Comparison of ENCODE assay signal across 1 cellular context in the genomic region with DNA sequence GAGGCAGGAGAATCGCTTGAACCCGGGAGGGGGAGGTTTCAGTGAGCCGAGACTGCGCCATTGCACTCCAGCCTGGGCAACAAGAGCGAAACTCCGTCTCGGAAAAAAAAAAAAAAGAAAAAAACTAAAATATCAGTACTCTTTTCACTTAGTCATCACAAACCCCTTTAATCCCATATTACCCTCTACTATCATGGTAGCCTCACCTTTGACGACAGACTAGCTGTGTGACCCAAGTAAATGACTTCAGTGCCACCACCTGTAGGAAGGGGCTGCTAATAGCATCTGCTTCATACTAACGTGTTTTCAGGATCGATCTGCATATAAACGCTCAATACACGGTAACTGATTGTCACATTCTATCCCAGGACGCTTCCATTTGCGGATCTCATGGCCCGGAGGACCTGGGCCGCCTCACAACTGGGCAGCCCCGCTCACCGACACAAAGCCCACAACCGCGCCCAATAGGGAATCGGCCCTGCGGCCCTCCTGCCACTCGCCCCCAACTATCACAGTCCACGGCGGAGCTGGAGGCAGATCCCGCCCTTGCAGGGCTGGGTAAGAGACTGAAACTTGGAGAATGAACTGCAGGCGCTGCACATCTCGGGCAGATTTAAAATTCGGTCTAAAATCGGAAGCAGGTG.
A peak's percentile ranks its signal among the peaks of the same experiment; 100 is the strongest.
TF ChIP-seq lines count a peak whose summit lies in the region.

No MANE protein-coding gene starts in this region.

TF ChIP-seq in HepG2, 621 proteins besides CTCF, POLR2A, EP300 and RAD21 (continued from another document and continues in another):
- TF ChIP-seq, protein P1, sequence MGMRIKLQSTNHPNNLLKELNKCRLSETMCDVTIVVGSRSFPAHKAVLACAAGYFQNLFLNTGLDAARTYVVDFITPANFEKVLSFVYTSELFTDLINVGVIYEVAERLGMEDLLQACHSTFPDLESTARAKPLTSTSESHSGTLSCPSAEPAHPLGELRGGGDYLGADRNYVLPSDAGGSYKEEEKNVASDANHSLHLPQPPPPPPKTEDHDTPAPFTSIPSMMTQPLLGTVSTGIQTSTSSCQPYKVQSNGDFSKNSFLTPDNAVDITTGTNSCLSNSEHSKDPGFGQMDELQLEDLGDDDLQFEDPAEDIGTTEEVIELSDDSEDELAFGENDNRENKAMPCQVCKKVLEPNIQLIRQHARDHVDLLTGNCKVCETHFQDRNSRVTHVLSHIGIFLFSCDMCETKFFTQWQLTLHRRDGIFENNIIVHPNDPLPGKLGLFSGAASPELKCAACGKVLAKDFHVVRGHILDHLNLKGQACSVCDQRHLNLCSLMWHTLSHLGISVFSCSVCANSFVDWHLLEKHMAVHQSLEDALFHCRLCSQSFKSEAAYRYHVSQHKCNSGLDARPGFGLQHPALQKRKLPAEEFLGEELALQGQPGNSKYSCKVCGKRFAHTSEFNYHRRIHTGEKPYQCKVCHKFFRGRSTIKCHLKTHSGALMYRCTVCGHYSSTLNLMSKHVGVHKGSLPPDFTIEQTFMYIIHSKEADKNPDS (CRISPR knock-in tag; IDR thresholded peaks at IDR 0.05) = no peak; the same call in 1 of the 2 replicates
- TF ChIP-seq MTA3 (CRISPR knock-in tag; IDR thresholded peaks at IDR 0.05) (no peak), HDAC2 (CRISPR knock-in tag; IDR thresholded peaks at IDR 0.05) (no peak), ZIK1 (CRISPR knock-in tag; IDR thresholded peaks at IDR 0.05; ENCODE audit: borderline replicate concordance, low read depth) (0 out of 2 replicates have a peak, but pooled peaks have one; percentile 6), ZNF614 (CRISPR knock-in tag; IDR thresholded peaks at IDR 0.05; ENCODE audit: borderline replicate concordance) (no peak), MED8 (CRISPR knock-in tag; IDR thresholded peaks at IDR 0.05; ENCODE audit: insufficient replicate concordance) (peak; percentile 57), POLR2G (IDR thresholded peaks at IDR 0.05; ENCODE audit: low read depth, low read length) (no peak), ZNF251 (CRISPR knock-in tag; IDR thresholded peaks at IDR 0.05) (no peak), ZMYM4 (CRISPR knock-in tag; IDR thresholded peaks at IDR 0.05) (no peak), RXRB (CRISPR knock-in tag; IDR thresholded peaks at IDR 0.05; ENCODE audit: borderline replicate concordance) (no peak), DNMT1 (CRISPR knock-in tag; IDR thresholded peaks at IDR 0.05) (no peak), ZFP37 (CRISPR knock-in tag; IDR thresholded peaks at IDR 0.05; ENCODE audit: borderline replicate concordance) (peak; percentile 90; the same call in 1 of the 2 replicates), NCOA2 (CRISPR knock-in tag; IDR thresholded peaks at IDR 0.05) (no peak), ZNF780A (CRISPR knock-in tag; IDR thresholded peaks at IDR 0.05) (no peak), SP4 (CRISPR knock-in tag; IDR thresholded peaks at IDR 0.05) (no peak), ZNF33B (CRISPR knock-in tag; IDR thresholded peaks at IDR 0.05) (0 out of 2 replicates have a peak, but pooled peaks have one; percentile 25), ZNF10 (CRISPR knock-in tag; IDR thresholded peaks at IDR 0.05; ENCODE audit: borderline replicate concordance, low read depth) (no peak), EEA1 (CRISPR knock-in tag; IDR thresholded peaks at IDR 0.05; ENCODE audit: borderline replicate concordance) (no peak)
- TF ChIP-seq, protein P2, sequence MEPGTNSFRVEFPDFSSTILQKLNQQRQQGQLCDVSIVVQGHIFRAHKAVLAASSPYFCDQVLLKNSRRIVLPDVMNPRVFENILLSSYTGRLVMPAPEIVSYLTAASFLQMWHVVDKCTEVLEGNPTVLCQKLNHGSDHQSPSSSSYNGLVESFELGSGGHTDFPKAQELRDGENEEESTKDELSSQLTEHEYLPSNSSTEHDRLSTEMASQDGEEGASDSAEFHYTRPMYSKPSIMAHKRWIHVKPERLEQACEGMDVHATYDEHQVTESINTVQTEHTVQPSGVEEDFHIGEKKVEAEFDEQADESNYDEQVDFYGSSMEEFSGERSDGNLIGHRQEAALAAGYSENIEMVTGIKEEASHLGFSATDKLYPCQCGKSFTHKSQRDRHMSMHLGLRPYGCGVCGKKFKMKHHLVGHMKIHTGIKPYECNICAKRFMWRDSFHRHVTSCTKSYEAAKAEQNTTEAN (CRISPR knock-in tag; conservative IDR thresholded peaks at IDR 0.05) = no peak
- TF ChIP-seq, protein P3, sequence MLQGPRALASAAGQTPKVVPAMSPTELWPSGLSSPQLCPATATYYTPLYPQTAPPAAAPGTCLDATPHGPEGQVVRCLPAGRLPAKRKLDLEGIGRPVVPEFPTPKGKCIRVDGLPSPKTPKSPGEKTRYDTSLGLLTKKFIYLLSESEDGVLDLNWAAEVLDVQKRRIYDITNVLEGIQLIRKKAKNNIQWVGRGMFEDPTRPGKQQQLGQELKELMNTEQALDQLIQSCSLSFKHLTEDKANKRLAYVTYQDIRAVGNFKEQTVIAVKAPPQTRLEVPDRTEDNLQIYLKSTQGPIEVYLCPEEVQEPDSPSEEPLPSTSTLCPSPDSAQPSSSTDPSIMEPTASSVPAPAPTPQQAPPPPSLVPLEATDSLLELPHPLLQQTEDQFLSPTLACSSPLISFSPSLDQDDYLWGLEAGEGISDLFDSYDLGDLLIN (CRISPR knock-in tag; IDR thresholded peaks at IDR 0.05; ENCODE audit: borderline replicate concordance) = peak; percentile 75; the same call in 1 of the 2 replicates
- TF ChIP-seq, protein P4, sequence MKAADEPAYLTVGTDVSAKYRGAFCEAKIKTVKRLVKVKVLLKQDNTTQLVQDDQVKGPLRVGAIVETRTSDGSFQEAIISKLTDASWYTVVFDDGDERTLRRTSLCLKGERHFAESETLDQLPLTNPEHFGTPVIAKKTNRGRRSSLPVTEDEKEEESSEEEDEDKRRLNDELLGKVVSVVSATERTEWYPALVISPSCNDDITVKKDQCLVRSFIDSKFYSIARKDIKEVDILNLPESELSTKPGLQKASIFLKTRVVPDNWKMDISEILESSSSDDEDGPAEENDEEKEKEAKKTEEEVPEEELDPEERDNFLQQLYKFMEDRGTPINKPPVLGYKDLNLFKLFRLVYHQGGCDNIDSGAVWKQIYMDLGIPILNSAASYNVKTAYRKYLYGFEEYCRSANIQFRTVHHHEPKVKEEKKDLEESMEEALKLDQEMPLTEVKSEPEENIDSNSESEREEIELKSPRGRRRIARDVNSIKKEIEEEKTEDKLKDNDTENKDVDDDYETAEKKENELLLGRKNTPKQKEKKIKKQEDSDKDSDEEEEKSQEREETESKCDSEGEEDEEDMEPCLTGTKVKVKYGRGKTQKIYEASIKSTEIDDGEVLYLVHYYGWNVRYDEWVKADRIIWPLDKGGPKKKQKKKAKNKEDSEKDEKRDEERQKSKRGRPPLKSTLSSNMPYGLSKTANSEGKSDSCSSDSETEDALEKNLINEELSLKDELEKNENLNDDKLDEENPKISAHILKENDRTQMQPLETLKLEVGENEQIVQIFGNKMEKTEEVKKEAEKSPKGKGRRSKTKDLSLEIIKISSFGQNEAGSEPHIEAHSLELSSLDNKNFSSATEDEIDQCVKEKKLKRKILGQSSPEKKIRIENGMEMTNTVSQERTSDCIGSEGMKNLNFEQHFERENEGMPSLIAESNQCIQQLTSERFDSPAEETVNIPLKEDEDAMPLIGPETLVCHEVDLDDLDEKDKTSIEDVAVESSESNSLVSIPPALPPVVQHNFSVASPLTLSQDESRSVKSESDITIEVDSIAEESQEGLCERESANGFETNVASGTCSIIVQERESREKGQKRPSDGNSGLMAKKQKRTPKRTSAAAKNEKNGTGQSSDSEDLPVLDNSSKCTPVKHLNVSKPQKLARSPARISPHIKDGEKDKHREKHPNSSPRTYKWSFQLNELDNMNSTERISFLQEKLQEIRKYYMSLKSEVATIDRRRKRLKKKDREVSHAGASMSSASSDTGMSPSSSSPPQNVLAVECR (CRISPR knock-in tag; IDR thresholded peaks at IDR 0.05; ENCODE audit: borderline replicate concordance) = 0 out of 2 replicates have a peak, but pooled peaks have one; percentile 2
- TF ChIP-seq, protein P5, sequence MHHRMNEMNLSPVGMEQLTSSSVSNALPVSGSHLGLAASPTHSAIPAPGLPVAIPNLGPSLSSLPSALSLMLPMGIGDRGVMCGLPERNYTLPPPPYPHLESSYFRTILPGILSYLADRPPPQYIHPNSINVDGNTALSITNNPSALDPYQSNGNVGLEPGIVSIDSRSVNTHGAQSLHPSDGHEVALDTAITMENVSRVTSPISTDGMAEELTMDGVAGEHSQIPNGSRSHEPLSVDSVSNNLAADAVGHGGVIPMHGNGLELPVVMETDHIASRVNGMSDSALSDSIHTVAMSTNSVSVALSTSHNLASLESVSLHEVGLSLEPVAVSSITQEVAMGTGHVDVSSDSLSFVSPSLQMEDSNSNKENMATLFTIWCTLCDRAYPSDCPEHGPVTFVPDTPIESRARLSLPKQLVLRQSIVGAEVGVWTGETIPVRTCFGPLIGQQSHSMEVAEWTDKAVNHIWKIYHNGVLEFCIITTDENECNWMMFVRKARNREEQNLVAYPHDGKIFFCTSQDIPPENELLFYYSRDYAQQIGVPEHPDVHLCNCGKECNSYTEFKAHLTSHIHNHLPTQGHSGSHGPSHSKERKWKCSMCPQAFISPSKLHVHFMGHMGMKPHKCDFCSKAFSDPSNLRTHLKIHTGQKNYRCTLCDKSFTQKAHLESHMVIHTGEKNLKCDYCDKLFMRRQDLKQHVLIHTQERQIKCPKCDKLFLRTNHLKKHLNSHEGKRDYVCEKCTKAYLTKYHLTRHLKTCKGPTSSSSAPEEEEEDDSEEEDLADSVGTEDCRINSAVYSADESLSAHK (CRISPR knock-in tag; IDR thresholded peaks at IDR 0.05; ENCODE audit: borderline replicate concordance) = no peak
- TF ChIP-seq, protein P6, sequence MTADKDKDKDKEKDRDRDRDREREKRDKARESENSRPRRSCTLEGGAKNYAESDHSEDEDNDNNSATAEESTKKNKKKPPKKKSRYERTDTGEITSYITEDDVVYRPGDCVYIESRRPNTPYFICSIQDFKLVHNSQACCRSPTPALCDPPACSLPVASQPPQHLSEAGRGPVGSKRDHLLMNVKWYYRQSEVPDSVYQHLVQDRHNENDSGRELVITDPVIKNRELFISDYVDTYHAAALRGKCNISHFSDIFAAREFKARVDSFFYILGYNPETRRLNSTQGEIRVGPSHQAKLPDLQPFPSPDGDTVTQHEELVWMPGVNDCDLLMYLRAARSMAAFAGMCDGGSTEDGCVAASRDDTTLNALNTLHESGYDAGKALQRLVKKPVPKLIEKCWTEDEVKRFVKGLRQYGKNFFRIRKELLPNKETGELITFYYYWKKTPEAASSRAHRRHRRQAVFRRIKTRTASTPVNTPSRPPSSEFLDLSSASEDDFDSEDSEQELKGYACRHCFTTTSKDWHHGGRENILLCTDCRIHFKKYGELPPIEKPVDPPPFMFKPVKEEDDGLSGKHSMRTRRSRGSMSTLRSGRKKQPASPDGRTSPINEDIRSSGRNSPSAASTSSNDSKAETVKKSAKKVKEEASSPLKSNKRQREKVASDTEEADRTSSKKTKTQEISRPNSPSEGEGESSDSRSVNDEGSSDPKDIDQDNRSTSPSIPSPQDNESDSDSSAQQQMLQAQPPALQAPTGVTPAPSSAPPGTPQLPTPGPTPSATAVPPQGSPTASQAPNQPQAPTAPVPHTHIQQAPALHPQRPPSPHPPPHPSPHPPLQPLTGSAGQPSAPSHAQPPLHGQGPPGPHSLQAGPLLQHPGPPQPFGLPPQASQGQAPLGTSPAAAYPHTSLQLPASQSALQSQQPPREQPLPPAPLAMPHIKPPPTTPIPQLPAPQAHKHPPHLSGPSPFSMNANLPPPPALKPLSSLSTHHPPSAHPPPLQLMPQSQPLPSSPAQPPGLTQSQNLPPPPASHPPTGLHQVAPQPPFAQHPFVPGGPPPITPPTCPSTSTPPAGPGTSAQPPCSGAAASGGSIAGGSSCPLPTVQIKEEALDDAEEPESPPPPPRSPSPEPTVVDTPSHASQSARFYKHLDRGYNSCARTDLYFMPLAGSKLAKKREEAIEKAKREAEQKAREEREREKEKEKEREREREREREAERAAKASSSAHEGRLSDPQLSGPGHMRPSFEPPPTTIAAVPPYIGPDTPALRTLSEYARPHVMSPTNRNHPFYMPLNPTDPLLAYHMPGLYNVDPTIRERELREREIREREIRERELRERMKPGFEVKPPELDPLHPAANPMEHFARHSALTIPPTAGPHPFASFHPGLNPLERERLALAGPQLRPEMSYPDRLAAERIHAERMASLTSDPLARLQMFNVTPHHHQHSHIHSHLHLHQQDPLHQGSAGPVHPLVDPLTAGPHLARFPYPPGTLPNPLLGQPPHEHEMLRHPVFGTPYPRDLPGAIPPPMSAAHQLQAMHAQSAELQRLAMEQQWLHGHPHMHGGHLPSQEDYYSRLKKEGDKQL (CRISPR knock-in tag; IDR thresholded peaks at IDR 0.05; ENCODE audit: low read depth) = no peak
- TF ChIP-seq, protein P7, sequence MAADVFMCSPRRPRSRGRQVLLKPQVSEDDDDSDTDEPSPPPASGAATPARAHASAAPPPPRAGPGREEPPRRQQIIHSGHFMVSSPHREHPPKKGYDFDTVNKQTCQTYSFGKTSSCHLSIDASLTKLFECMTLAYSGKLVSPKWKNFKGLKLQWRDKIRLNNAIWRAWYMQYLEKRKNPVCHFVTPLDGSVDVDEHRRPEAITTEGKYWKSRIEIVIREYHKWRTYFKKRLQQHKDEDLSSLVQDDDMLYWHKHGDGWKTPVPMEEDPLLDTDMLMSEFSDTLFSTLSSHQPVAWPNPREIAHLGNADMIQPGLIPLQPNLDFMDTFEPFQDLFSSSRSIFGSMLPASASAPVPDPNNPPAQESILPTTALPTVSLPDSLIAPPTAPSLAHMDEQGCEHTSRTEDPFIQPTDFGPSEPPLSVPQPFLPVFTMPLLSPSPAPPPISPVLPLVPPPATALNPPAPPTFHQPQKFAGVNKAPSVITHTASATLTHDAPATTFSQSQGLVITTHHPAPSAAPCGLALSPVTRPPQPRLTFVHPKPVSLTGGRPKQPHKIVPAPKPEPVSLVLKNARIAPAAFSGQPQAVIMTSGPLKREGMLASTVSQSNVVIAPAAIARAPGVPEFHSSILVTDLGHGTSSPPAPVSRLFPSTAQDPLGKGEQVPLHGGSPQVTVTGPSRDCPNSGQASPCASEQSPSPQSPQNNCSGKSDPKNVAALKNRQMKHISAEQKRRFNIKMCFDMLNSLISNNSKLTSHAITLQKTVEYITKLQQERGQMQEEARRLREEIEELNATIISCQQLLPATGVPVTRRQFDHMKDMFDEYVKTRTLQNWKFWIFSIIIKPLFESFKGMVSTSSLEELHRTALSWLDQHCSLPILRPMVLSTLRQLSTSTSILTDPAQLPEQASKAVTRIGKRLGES (CRISPR knock-in tag; IDR thresholded peaks at IDR 0.05; ENCODE audit: borderline replicate concordance) = peak; percentile 55; the same call in 1 of the 2 replicates
- TF ChIP-seq, protein P8, sequence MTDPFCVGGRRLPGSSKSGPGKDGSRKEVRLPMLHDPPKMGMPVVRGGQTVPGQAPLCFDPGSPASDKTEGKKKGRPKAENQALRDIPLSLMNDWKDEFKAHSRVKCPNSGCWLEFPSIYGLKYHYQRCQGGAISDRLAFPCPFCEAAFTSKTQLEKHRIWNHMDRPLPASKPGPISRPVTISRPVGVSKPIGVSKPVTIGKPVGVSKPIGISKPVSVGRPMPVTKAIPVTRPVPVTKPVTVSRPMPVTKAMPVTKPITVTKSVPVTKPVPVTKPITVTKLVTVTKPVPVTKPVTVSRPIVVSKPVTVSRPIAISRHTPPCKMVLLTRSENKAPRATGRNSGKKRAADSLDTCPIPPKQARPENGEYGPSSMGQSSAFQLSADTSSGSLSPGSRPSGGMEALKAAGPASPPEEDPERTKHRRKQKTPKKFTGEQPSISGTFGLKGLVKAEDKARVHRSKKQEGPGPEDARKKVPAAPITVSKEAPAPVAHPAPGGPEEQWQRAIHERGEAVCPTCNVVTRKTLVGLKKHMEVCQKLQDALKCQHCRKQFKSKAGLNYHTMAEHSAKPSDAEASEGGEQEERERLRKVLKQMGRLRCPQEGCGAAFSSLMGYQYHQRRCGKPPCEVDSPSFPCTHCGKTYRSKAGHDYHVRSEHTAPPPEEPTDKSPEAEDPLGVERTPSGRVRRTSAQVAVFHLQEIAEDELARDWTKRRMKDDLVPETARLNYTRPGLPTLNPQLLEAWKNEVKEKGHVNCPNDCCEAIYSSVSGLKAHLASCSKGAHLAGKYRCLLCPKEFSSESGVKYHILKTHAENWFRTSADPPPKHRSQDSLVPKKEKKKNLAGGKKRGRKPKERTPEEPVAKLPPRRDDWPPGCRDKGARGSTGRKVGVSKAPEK (CRISPR knock-in tag; IDR thresholded peaks at IDR 0.05; ENCODE audit: borderline replicate concordance) = no peak
